In genomic region chr18:33761363-33761762, GRCh38 we compare ENCODE assay signal across 9 cellular contexts.
A peak's percentile ranks its signal among the peaks of the same experiment; 100 is the strongest.
DNase-seq lines count a peak whose midpoint lies in the region; ATAC-seq and TF ChIP-seq lines count a peak whose summit lies in the region.
"Had no signal": no experiment of that assay in that cellular context is flagged by ENCODE, and none has a peak within 500 bp of the region (broad histone marks: within the 10 kb centered on the region; RNA-seq: fewer than 3 reads in every experiment).

No MANE protein-coding gene starts in this region.

- peak; percentile 86 for DNase-seq in NCI-H510A treated with DMSO at 0.1 percent for 48 hours (lab: John Stamatoyannopoulos, UW)
- DNase-seq in NCI-H510A (lab: John Stamatoyannopoulos, UW) = no peak
- peak; percentile 86 for DNase-seq in NCI-H69 (lab: John Stamatoyannopoulos, UW)
- DNase-seq in fibroblast of gingiva (ENCODE audit: low read depth) = peak; percentile 3
- DNase-seq in thyroid gland = peak; percentile 39 to 47
- DNase-seq in stimulated activated naive CD8-positive, alpha-beta T cell treated with anti-CD3 and anti-CD28 coated beads, Interleukin-15, Interleukin-2, amounts not matched to agents 100 U/mL and 50 U/mL, for 24 hours = no peak
- no peak for DNase-seq in UCSD-AML1 (lab: John Stamatoyannopoulos, UW; ENCODE audit: unreplicated experiment)

- no peaks in the 10 kb centered on the region for H3K4me1 ChIP-seq in thyroid gland
- H3K4me1 ChIP-seq: BLaER1 had no signal

- peak in 3 of 6 experiments; percentile 37 to 53 (median 42) for TF ChIP-seq CTCF in thyroid gland (IDR thresholded peaks at IDR 0.05)

- intact Hi-C loops in thyroid gland (cut with DNase I) = no loop called here

- ATAC-seq in stimulated activated naive CD8-positive, alpha-beta T cell treated with anti-CD3 and anti-CD28 coated beads, Interleukin-15, Interleukin-2, amounts not matched to agents 100 U/mL and 50 U/mL, for 24 hours = no peak
- ATAC-seq in GM18498 (IDR thresholded peaks at IDR 0.05; ENCODE audit: unreplicated experiment) = no peak

- no peaks in the 10 kb centered on the region for H3K27me3 ChIP-seq in thyroid gland
- H3K27me3 ChIP-seq: BLaER1 had no signal

- H3K9me3 ChIP-seq in thyroid gland = no peaks in the 10 kb centered on the region
- H3K9me3 ChIP-seq: BLaER1 had no signal

- TF ChIP-seq POLR2A in thyroid gland (IDR thresholded peaks at IDR 0.05) = no peak

- no peak overlapping the region for H3K27ac ChIP-seq in thyroid gland
- H3K27ac ChIP-seq: BLaER1 had no signal

- no peak overlapping the region for H3K4me3 ChIP-seq in thyroid gland (replicated peaks in 1 of 3)
- H3K4me3 ChIP-seq: BLaER1 had no signal

- H3K36me3 ChIP-seq in thyroid gland = no peaks in the 10 kb centered on the region
- H3K36me3 ChIP-seq: BLaER1 had no signal

Comparison
In these comparisons a context has a peak if more than half of its experiments do, and no peak if none do; other contexts are left out.
1. DNase-seq: peak in NCI-H510A treated with DMSO at 0.1 percent for 48 hours (single experiment), NCI-H69 (single experiment), fibroblast of gingiva (single experiment) and thyroid gland (2 of 2); none in NCI-H510A (single experiment), stimulated activated naive CD8-positive, alpha-beta T cell treated with anti-CD3 and anti-CD28 coated beads, Interleukin-15, Interleukin-2, amounts not matched to agents 100 U/mL and 50 U/mL, for 24 hours (single experiment) and UCSD-AML1 (single experiment).